ENCODE assay signal across 23 cellular contexts in genomic region chr5:165887147-165887546, GRCh38.
"Had no signal": no experiment of that assay in that cellular context is flagged by ENCODE, and none has a peak within 500 bp of the region (broad histone marks: within the 10 kb centered on the region; RNA-seq: fewer than 3 reads in every experiment).

No MANE protein-coding gene starts in this region.

- H3K27ac ChIP-seq: coronary artery, dorsolateral prefrontal cortex, esophagus muscularis mucosa, foreskin keratinocyte, gastroesophageal sphincter, heart left ventricle, hepatocyte, left lung, lower lobe of right lung had no signal

- H2AFZ ChIP-seq: hepatocyte had no signal

- ATAC-seq: foreskin keratinocyte, gastroesophageal sphincter, heart left ventricle, left cardiac atrium, left lung, left ventricle myocardium superior, lower lobe of right lung, mucosa of descending colon had no signal

- FAIRE-seq: colon, endothelial cell of umbilical vein, frontal cortex, islet of Langerhans, keratinocyte had no signal

- DNase-seq: dermis blood vessel endothelial cell; dorsolateral prefrontal cortex; effector CD4-positive, alpha-beta T cell; effector memory CD4-positive, alpha-beta T cell; foreskin keratinocyte; heart left ventricle; hypothalamus; left cardiac atrium; left lung; left ventricle myocardium superior; lower lobe of right lung; mesenchymal stem cell; mucosa of descending colon; naive B cell had no signal

- H3K4me2 ChIP-seq: hepatocyte had no signal

- H3K27me3 ChIP-seq: esophagus muscularis mucosa, foreskin keratinocyte, gastroesophageal sphincter, heart left ventricle, hepatocyte, left lung had no signal

- H3K36me3 ChIP-seq: esophagus muscularis mucosa, gastroesophageal sphincter, heart left ventricle, left lung, lower lobe of right lung had no signal

- H3K4me1 ChIP-seq: esophagus muscularis mucosa, foreskin keratinocyte, gastroesophageal sphincter, heart left ventricle, left lung, lower lobe of right lung had no signal

- H3K4me3 ChIP-seq: coronary artery, dorsolateral prefrontal cortex, esophagus muscularis mucosa, gastroesophageal sphincter, heart left ventricle, hepatocyte, left lung, lower lobe of right lung, mucosa of descending colon had no signal

- H3K79me2 ChIP-seq: hepatocyte had no signal

- H3K9me3 ChIP-seq: esophagus muscularis mucosa, gastroesophageal sphincter, heart left ventricle, lower lobe of right lung had no signal
